ENCODE assay signal across 18 cellular contexts in genomic region chr12:46451276-46452021, GRCh38.
DNase-seq lines count a peak whose midpoint lies in the region; ATAC-seq, FAIRE-seq and TF ChIP-seq lines count a peak whose summit lies in the region.
"Had no signal": no experiment of that assay in that cellular context is flagged by ENCODE, and none has a peak within 500 bp of the region (broad histone marks: within the 10 kb centered on the region; RNA-seq: fewer than 3 reads in every experiment).

No MANE protein-coding gene starts in this region.

- H3K4me3 ChIP-seq in HepG2 (replicated peaks in 1 of 3; ENCODE audit: insufficient read depth in 1 of 3, low read depth in 2 of 3, low read length in 3 of 3): no peak overlapping the region
- H3K4me3 ChIP-seq in right lobe of liver: no peak overlapping the region
- H3K4me3 ChIP-seq in transverse colon: no peak overlapping the region
- H3K4me3 ChIP-seq: adrenal gland, esophagus squamous epithelium, GM12878 had no signal

- no peak overlapping the region for H3K9ac ChIP-seq in HepG2 (ENCODE audit: insufficient read depth, low read depth, low read length)

- POLR2A ChIA-PET in HepG2 (lab: Yijun Ruan, JAX) (no interaction called here), T-cell (lab: Charles Lee) (interaction anchor here in 1 of 2 donors (0.7 kb wide), 1 partner anchor 42 kb away, joined by 3 read pairs; no protein-coding TSS in a partner anchor)

- no peaks in the 10 kb centered on the region for H4K20me1 ChIP-seq in HepG2 (ENCODE audit: insufficient read depth, low read length)

- H3K27ac Mint-ChIP-seq in T-cell: peak overlapping the region; percentile 9 to 19
- peak overlapping the region in 5 of 6 donors; percentile 17 to 92 (median 73) for H3K27ac Mint-ChIP-seq in naive B cell

- FAIRE-seq in HepG2 (lab: Jason Lieb, UNC): no peak
- FAIRE-seq: GM12878 had no signal

- H3K27me3 ChIP-seq in HepG2 (ENCODE audit: control insufficient read depth in 1 of 2, insufficient read depth in 2 of 2, low read length in 2 of 2) (no peaks in the 10 kb centered on the region), right lobe of liver (no peaks in the 10 kb centered on the region), transverse colon (no peaks in the 10 kb centered on the region)
- H3K27me3 ChIP-seq: adrenal gland, esophagus squamous epithelium had no signal

- intact Hi-C loops in HepG2 (cut with micrococcal nuclease; ENCODE audit: unreplicated experiment): no loop called here
- intact Hi-C loops in right lobe of liver (cut with DNase I): no loop called here
- intact Hi-C loops in transverse colon (cut with DNase I; ENCODE audit: low total_unique reads): no loop called here

- in situ Hi-C loops in HepG2 (cut with HindIII; ENCODE audit: extremely low pct_ligation_motif_present, low pct_unique_long_range_greater_than_20kb) (no loop called here), transverse colon (cut with MboI; ENCODE audit: low pct_ligation_motif_present in 1 of 4, low pct_unique_long_range_greater_than_20kb in 1 of 4, low sequenced_read_pairs in 3 of 4) (no loop called here)

- H3K36me3 ChIP-seq in HepG2 (replicated peaks in 1 of 2; ENCODE audit: control insufficient read depth in 1 of 2, insufficient read depth in 2 of 2, low read length in 2 of 2): no peaks in the 10 kb centered on the region
- no peaks in the 10 kb centered on the region for H3K36me3 ChIP-seq in right lobe of liver
- no peaks in the 10 kb centered on the region for H3K36me3 ChIP-seq in transverse colon
- H3K36me3 ChIP-seq: adrenal gland, esophagus squamous epithelium had no signal

- peak overlapping the region in 1 of 3 donors; percentile 2 for H3K4me3 Mint-ChIP-seq in T-cell
- H3K4me3 Mint-ChIP-seq in naive B cell: peak overlapping the region in 1 of 8 donors; percentile 21

- H3K4me2 ChIP-seq in HepG2 (ENCODE audit: low read depth, low read length): no peak overlapping the region

- H3K27ac ChIP-seq in HepG2 (ENCODE audit: extremely low read length, insufficient read depth, low read length): no peak overlapping the region
- no peak overlapping the region for H3K27ac ChIP-seq in right lobe of liver
- no peak overlapping the region for H3K27ac ChIP-seq in transverse colon

- no peak overlapping the region for H2AFZ ChIP-seq in HepG2 (ENCODE audit: low read length)

- CTCF ChIA-PET in HepG2 (lab: Yijun Ruan, JAX; ENCODE audit: low intra/inter-chr PET ratio, low total read pairs) (no interaction called here), T-cell (lab: Charles Lee) (no interaction called here)

- H3K4me1 Mint-ChIP-seq in T-cell: peaks cover 45 to 53% (median 48%) of the 10 kb centered on the region in 3 donors
- peaks cover 30 to 42% (median 34%) of the 10 kb centered on the region in 3 donors for H3K4me1 Mint-ChIP-seq in naive B cell

- WGBS in HepG2 (ENCODE audit: low lambda C conversion rate): 77% methylated on average over 5 of the region's 5 CpGs
- 67% methylated on average over 5 of the region's 5 CpGs for WGBS in right lobe of liver (ENCODE audit: insufficient coverage, low coverage, low lambda C conversion rate, missing lambda C conversion rate)
- WGBS in transverse colon (ENCODE audit: low coverage in 1 of 2), 2 donors: 66 to 81% methylated on average over 5 of the region's 5 CpGs

- no TSS peak for BruUV-seq in HepG2 (replicated peaks; lab: Mats Ljungman, UMichigan)

- TF ChIP-seq EP300 in HepG2 (IDR thresholded peaks at IDR 0.05; ENCODE audit: low read depth in 2 of 2, low read length in 2 of 2) (no peak), HepG2 (CRISPR knock-in tag; IDR thresholded peaks at IDR 0.05; ENCODE audit: borderline replicate concordance) (no peak), transverse colon (IDR thresholded peaks at IDR 0.05; ENCODE audit: low read depth) (no peak)

- DNase-seq in HepG2 (ENCODE audit: low spot score) (no peak), right lobe of liver (no peak), T-cell (no peak), naive B cell (no peak), D341Med (ENCODE audit: low spot score) (no peak), transverse colon (no peak), HT-29 (ENCODE audit: low spot score) (no peak)
- DNase-seq: activated CD4-positive, alpha-beta T cell treated with anti-CD3 and anti-CD28 coated beads, Interleukin-2, amount 50 U/mL, for 48 hours; adrenal gland; C1 segment of cervical spinal cord; esophagus squamous epithelium; hippocampal formation; left colon; NCI-H2227 treated with DMSO at 0.1 percent for 48 hours; stimulated activated CD4-positive, alpha-beta T cell treated with anti-CD3 and anti-CD28 coated beads, Interleukin-4, amount 100 ng/mL, for 1 hour; SW 1271 had no signal

- H3K27me3 Mint-ChIP-seq in T-cell (no peaks in the 10 kb centered on the region), naive B cell (no peaks in the 10 kb centered on the region)

- H3K9me3 Mint-ChIP-seq in T-cell (no peaks in the 10 kb centered on the region), naive B cell (peaks cover 0 to 4% (median 0%) of the 10 kb centered on the region in 7 donors)

- H3K4me1 ChIP-seq in HepG2 (ENCODE audit: insufficient read depth, low read length) (peaks cover 64% of the 10 kb centered on the region), right lobe of liver (peaks cover 0 to 12% (median under 1%) of the 10 kb centered on the region in 4 donors), transverse colon (peaks cover 0 to 18% (median 6%) of the 10 kb centered on the region in 4 donors)

- no peaks in the 10 kb centered on the region for H3K36me3 Mint-ChIP-seq in T-cell
- H3K36me3 Mint-ChIP-seq in naive B cell: peaks cover 0 to 5% of the 10 kb centered on the region in 2 donors

- TF ChIP-seq CTCF in HepG2 (CRISPR knock-in tag; IDR thresholded peaks at IDR 0.05) (no peak), right lobe of liver (IDR thresholded peaks at IDR 0.05) (no peak), transverse colon (IDR thresholded peaks at IDR 0.05) (no peak)

- no peaks in the 10 kb centered on the region for H3K79me2 ChIP-seq in HepG2 (ENCODE audit: insufficient read depth, low read length)

- no peak for TF ChIP-seq RAD21 in HepG2 (CRISPR knock-in tag; IDR thresholded peaks at IDR 0.05)

- ATAC-seq in HepG2 (no peak), right lobe of liver (no peak), T-cell (replicated peaks in 1 of 4) (no peak), naive B cell (ENCODE audit: low read depth in 2 of 2) (no peak), HG02571 (IDR thresholded peaks at IDR 0.05; ENCODE audit: unreplicated experiment) (no peak)
- ATAC-seq: GM12878 had no signal

- no peaks in the 10 kb centered on the region for H3K9me3 ChIP-seq in HepG2 (ENCODE audit: low read length)
- H3K9me3 ChIP-seq in right lobe of liver: no peaks in the 10 kb centered on the region
- H3K9me3 ChIP-seq in transverse colon: no peaks in the 10 kb centered on the region
- H3K9me3 ChIP-seq: adrenal gland, esophagus squamous epithelium had no signal

- TF ChIP-seq POLR2A in HepG2 (IDR thresholded peaks at IDR 0.05; ENCODE audit: insufficient read depth in 1 of 2, low read depth in 2 of 2, low read length in 2 of 2): no peak
- TF ChIP-seq POLR2A in right lobe of liver (IDR thresholded peaks at IDR 0.05): no peak
- TF ChIP-seq POLR2A in transverse colon (IDR thresholded peaks at IDR 0.05): no peak

TF ChIP-seq in HepG2, 621 proteins besides CTCF, POLR2A, EP300 and RAD21:
- TF ChIP-seq DMTF1 (CRISPR knock-in tag; IDR thresholded peaks at IDR 0.05) (no peak), ZNF512 (CRISPR knock-in tag; IDR thresholded peaks at IDR 0.05) (0 out of 2 replicates have a peak, but pooled peaks have one; percentile 40)
